Comparison of ENCODE assay signal across 15 cellular contexts in genomic region chr3:141056716-141057115, GRCh38. TPM values are rescaled to one million over a fixed set of nuclear protein-coding genes. Genes with fewer than 3 reads are reported as not detected.
DNase-seq lines count a peak whose midpoint lies in the region; FAIRE-seq and TF ChIP-seq lines count a peak whose summit lies in the region.
"Had no signal": no experiment of that assay in that cellular context is flagged by ENCODE, and none has a peak within 500 bp of the region (broad histone marks: within the 10 kb centered on the region; RNA-seq: fewer than 3 reads in every experiment).

No MANE protein-coding gene starts in this region.

- H4K91ac ChIP-seq in H1 (replicated peaks; ENCODE audit: insufficient read length, low read length) (no peak overlapping the region), neuronal stem cell (ENCODE audit: low read depth, low read length, poor library complexity) (no peak overlapping the region)

- no peak for TF ChIP-seq CTCF in H1 (IDR thresholded peaks at IDR 0.05; ENCODE audit: control extremely low read depth in 1 of 3, insufficient read depth in 1 of 3, low read depth in 1 of 3, low read length in 3 of 3)
- no peak for TF ChIP-seq CTCF in D721Med (IDR thresholded peaks at IDR 0.05; ENCODE audit: insufficient read depth, missing control alignments)

- peaks cover 0 to 7% (median 3%) of the 10 kb centered on the region in 4 experiments; a peak in 3 of 7 replicates for H3K4me1 ChIP-seq in H1 (replicated peaks in 1 of 4; ENCODE audit: control insufficient read depth in 3 of 4, insufficient read depth in 4 of 4, low read length in 3 of 4)
- peaks cover 27 to 44% of the 10 kb centered on the region in 2 donors for H3K4me1 ChIP-seq in neuronal stem cell (ENCODE audit: control insufficient read depth in 2 of 2, insufficient read depth in 1 of 2, low read depth in 1 of 2, low read length in 2 of 2)

- H4K8ac ChIP-seq in H1 (ENCODE audit: extremely low read depth, insufficient read depth, low read length) (no peak overlapping the region), neuronal stem cell (ENCODE audit: low read depth, low read length) (no peak overlapping the region)

- CTCF ChIA-PET in H1 (lab: Charles Lee; ENCODE audit: partially characterized antibody): interaction anchor here (0.8 to 2.6 kb wide), 11 partner anchors 7 to 66 kb away, joined by 3 to 12 read pairs (median 4); no protein-coding TSS in a partner anchor

- H3K18ac ChIP-seq in H1 (ENCODE audit: extremely low read depth, low read length): no peak overlapping the region
- peak overlapping the region; percentile 87 for H3K18ac ChIP-seq in neuronal stem cell (ENCODE audit: low read length)

- no peak for TF ChIP-seq RAD21 in H1 (IDR thresholded peaks at IDR 0.05 in 1 of 2, conservative IDR thresholded peaks at IDR 0.05 in 1 of 2; ENCODE audit: low read depth in 2 of 2, low read length in 2 of 2)

- peaks cover 9% of the 10 kb centered on the region; the same call in 1 of the 2 replicates for H3K23me2 ChIP-seq in H1 (ENCODE audit: low read depth, low read length)

- no peak overlapping the region for H2BK12ac ChIP-seq in H1 (ENCODE audit: low read depth, low read length)
- no peak overlapping the region for H2BK12ac ChIP-seq in neuronal stem cell (ENCODE audit: low read length)

- no peak overlapping the region for H3K27ac Mint-ChIP-seq in activated naive CD8-positive, alpha-beta T cell treated with anti-CD3 and anti-CD28 coated beads for 36 hours
- H3K27ac Mint-ChIP-seq: activated B cell treated with CpG ODN at 0.5 μM for 24 hours; stimulated activated effector memory CD8-positive, alpha-beta T cell treated with anti-CD3 and anti-CD28 coated beads, Interleukin-12 subunit alpha, Interleukin-12 subunit beta, amount 100 ng/mL, for 72 hours had no signal

- H3K23ac ChIP-seq in H1 (ENCODE audit: insufficient read length) (no peak overlapping the region), neuronal stem cell (ENCODE audit: low read depth, low read length, poor library complexity) (no peak overlapping the region)

- H2AK5ac ChIP-seq in H1 (ENCODE audit: low read depth, low read length) (no peak overlapping the region), neuronal stem cell (ENCODE audit: low read depth, low read length) (no peak overlapping the region)

- no peaks in the 10 kb centered on the region for H3K36me3 ChIP-seq in H1 (ENCODE audit: control insufficient read depth in 2 of 4, insufficient read depth in 4 of 4, low read length in 3 of 4)
- H3K36me3 ChIP-seq in neuronal stem cell (replicated peaks in 1 of 2; ENCODE audit: control insufficient read depth in 2 of 2, insufficient read depth in 2 of 2, low read length in 2 of 2): peaks cover 1 to 58% of the 10 kb centered on the region in 2 donors

- H2AFZ ChIP-seq in H1 (ENCODE audit: low read length): no peak overlapping the region
- no peak overlapping the region for H2AFZ ChIP-seq in neuronal stem cell (ENCODE audit: low read length)

- FAIRE-seq in H1 (lab: Jason Lieb, UNC): no peak
- FAIRE-seq in D721Med (lab: Jason Lieb, UNC): no peak
- FAIRE-seq: astrocyte had no signal

- H3K79me2 ChIP-seq in H1 (ENCODE audit: control insufficient read depth in 1 of 2, insufficient read depth in 2 of 2, low read length in 2 of 2): peaks cover 0 to 36% of the 10 kb centered on the region in 2 experiments; a peak in 2 of 4 replicates

- TF ChIP-seq POLR2A in H1 (IDR thresholded peaks at IDR 0.05; ENCODE audit: control extremely low read depth in 1 of 2, low read depth in 2 of 2, low read length in 2 of 2): no peak

- H3K9me3 ChIP-seq in H1 (ENCODE audit: insufficient read depth in 2 of 2, low read depth in 1 of 2, low read length in 1 of 2): 0 out of 4 replicates have a peak, but pooled peaks cover 0 to 2% of the 10 kb centered on the region in 2 experiments
- H3K9me3 ChIP-seq in neuronal stem cell (replicated peaks in 1 of 2; ENCODE audit: control insufficient read depth in 2 of 2, insufficient read depth in 1 of 2, low read depth in 1 of 2, low read length in 2 of 2): peaks cover 3 to 20% of the 10 kb centered on the region in 2 donors

- H3K4me3 ChIP-seq in H1 (ENCODE audit: extremely low read depth in 1 of 4, insufficient read depth in 2 of 4, low read depth in 3 of 4, low read length in 4 of 4): no peak overlapping the region
- no peak overlapping the region for H3K4me3 ChIP-seq in neuronal stem cell (ENCODE audit: low read length in 2 of 2)
- H3K4me3 ChIP-seq: dorsolateral prefrontal cortex had no signal

- H3K9ac ChIP-seq in H1 (replicated peaks in 1 of 4; ENCODE audit: extremely low read depth in 1 of 4, low read depth in 3 of 4, low read length in 3 of 4): no peak overlapping the region
- H3K9ac ChIP-seq in neuronal stem cell (ENCODE audit: low read depth, low read length, poor library complexity): no peak overlapping the region

- no peaks in the 10 kb centered on the region for H3K9me3 Mint-ChIP-seq in activated naive CD8-positive, alpha-beta T cell treated with anti-CD3 and anti-CD28 coated beads for 36 hours
- H3K9me3 Mint-ChIP-seq: activated B cell treated with CpG ODN at 0.5 μM for 24 hours; stimulated activated effector memory CD8-positive, alpha-beta T cell treated with anti-CD3 and anti-CD28 coated beads, Interleukin-12 subunit alpha, Interleukin-12 subunit beta, amount 100 ng/mL, for 72 hours had no signal

- POLR2A ChIA-PET in H1 (lab: Charles Lee; ENCODE audit: partially characterized antibody): interaction anchor here (1.2 to 1.7 kb wide), 4 partner anchors 10 to 18 kb away, joined by 3 to 4 read pairs (median 4); no protein-coding TSS in a partner anchor

- DNase-seq in DMS 273 (lab: John Stamatoyannopoulos, UW; ENCODE audit: unreplicated experiment) (peak; percentile 92), NCI-H146 (lab: John Stamatoyannopoulos, UW) (peak; percentile 69), H1 (ENCODE audit: low read depth in 1 of 2, low spot score in 2 of 2) (no peak), neuronal stem cell (ENCODE audit: low spot score) (no peak), SK-N-DZ (ENCODE audit: low spot score) (no peak), D721Med (ENCODE audit: insufficient read length, low spot score) (no peak)
- no peak for DNase-seq in activated naive CD8-positive, alpha-beta T cell treated with anti-CD3 and anti-CD28 coated beads for 36 hours
- no peak for DNase-seq in stimulated activated CD4-positive, alpha-beta T cell treated with anti-CD3 and anti-CD28 coated beads, Interleukin-15, amount 100 ng/mL, for 24 hours
- DNase-seq: activated B cell treated with CpG ODN at 0.5 μM for 24 hours, dorsolateral prefrontal cortex, MV-4-11, NCI-H510A, trophoblast cell had no signal

- no peaks in the 10 kb centered on the region; the same call in 1 of the 2 replicates for H3K79me1 ChIP-seq in H1 (ENCODE audit: low read depth, low read length)
- peaks cover 11% of the 10 kb centered on the region for H3K79me1 ChIP-seq in neuronal stem cell (ENCODE audit: low read depth, low read length)

- H2BK5ac ChIP-seq in H1 (ENCODE audit: low read depth, low read length) (no peak overlapping the region), neuronal stem cell (ENCODE audit: low read length) (no peak overlapping the region)

- WGBS in H1 (ENCODE audit: extremely low coverage in 1 of 2, insufficient coverage in 1 of 2, insufficient read length in 1 of 2, insufficient replicate concordance in 2 of 2, low coverage in 1 of 2, low lambda C conversion rate in 2 of 2, missing lambda C conversion rate in 1 of 2), 2 experiments: 81% methylated on average over 7 of the region's 7 CpGs; no CpG with 5 or more reads in 1 of the 2 experiments
- no CpG with 5 or more reads among the region's 7 CpGs for WGBS in neuronal stem cell (ENCODE audit: extremely low coverage in 2 of 2, insufficient read length in 2 of 2, insufficient replicate concordance in 1 of 2), 2 donors

- H3K4me1 Mint-ChIP-seq in activated naive CD8-positive, alpha-beta T cell treated with anti-CD3 and anti-CD28 coated beads for 36 hours: peaks cover 6% of the 10 kb centered on the region

- H3K4me2 ChIP-seq in H1 (ENCODE audit: insufficient read depth in 1 of 2, low read depth in 2 of 2, low read length in 2 of 2): no peak overlapping the region
- H3K4me2 ChIP-seq in neuronal stem cell (ENCODE audit: insufficient read depth, low read length, poor library complexity, severe bottlenecking): no peak overlapping the region

- H3K4me3 Mint-ChIP-seq in activated naive CD8-positive, alpha-beta T cell treated with anti-CD3 and anti-CD28 coated beads for 36 hours: no peak overlapping the region
- H3K4me3 Mint-ChIP-seq: activated B cell treated with CpG ODN at 0.5 μM for 24 hours; stimulated activated effector memory CD8-positive, alpha-beta T cell treated with anti-CD3 and anti-CD28 coated beads, Interleukin-12 subunit alpha, Interleukin-12 subunit beta, amount 100 ng/mL, for 72 hours had no signal

- H3K27me3 ChIP-seq in H1 (replicated peaks in 1 of 4; ENCODE audit: control insufficient read depth in 3 of 4, extremely low read depth in 1 of 4, insufficient read depth in 3 of 4, low read length in 3 of 4) (peaks cover 0 to 11% (median 4%) of the 10 kb centered on the region in 4 experiments; a peak in 4 of 7 replicates), neuronal stem cell (ENCODE audit: control insufficient read depth in 3 of 3, insufficient read depth in 3 of 3, low read depth in 1 of 3, low read length in 3 of 3) (no peaks in the 10 kb centered on the region)

- no peaks in the 10 kb centered on the region for H3K36me3 Mint-ChIP-seq in activated naive CD8-positive, alpha-beta T cell treated with anti-CD3 and anti-CD28 coated beads for 36 hours
- H3K36me3 Mint-ChIP-seq: stimulated activated effector memory CD8-positive, alpha-beta T cell treated with anti-CD3 and anti-CD28 coated beads, Interleukin-12 subunit alpha, Interleukin-12 subunit beta, amount 100 ng/mL, for 72 hours had no signal

- no peak overlapping the region for H3K14ac ChIP-seq in H1 (ENCODE audit: insufficient read length)
- no peak overlapping the region for H3K14ac ChIP-seq in neuronal stem cell (ENCODE audit: low read length)

- H2BK20ac ChIP-seq in H1 (ENCODE audit: low read length): no peak overlapping the region

- H2BK120ac ChIP-seq in H1 (replicated peaks; ENCODE audit: low read depth, low read length) (no peak overlapping the region), neuronal stem cell (ENCODE audit: low read depth, low read length) (no peak overlapping the region)

- H3K27me3 Mint-ChIP-seq in activated naive CD8-positive, alpha-beta T cell treated with anti-CD3 and anti-CD28 coated beads for 36 hours: peaks cover 34% of the 10 kb centered on the region

- H3K4ac ChIP-seq in H1 (replicated peaks; ENCODE audit: insufficient read length, low read depth, low read length): no peak overlapping the region
- H3K4ac ChIP-seq in neuronal stem cell (ENCODE audit: low read length): no peak overlapping the region

- no peak overlapping the region for H3K56ac ChIP-seq in H1 (replicated peaks; ENCODE audit: insufficient read length, low read depth, low read length)

- H3K27ac ChIP-seq in H1 (ENCODE audit: low read depth, low read length) (no peak overlapping the region), neuronal stem cell (replicated peaks; ENCODE audit: low read length) (peak overlapping the region; percentile 31)
- H3K27ac ChIP-seq: dorsolateral prefrontal cortex had no signal

- peaks cover 0 to 9% of the 10 kb centered on the region in 2 experiments for H4K20me1 ChIP-seq in H1 (replicated peaks in 1 of 2; ENCODE audit: control insufficient read depth in 1 of 2, insufficient read depth in 2 of 2, low read length in 2 of 2)

- H2BK15ac ChIP-seq in H1 (ENCODE audit: low read length) (no peak overlapping the region), neuronal stem cell (ENCODE audit: low read length) (no peak overlapping the region)

- TF ChIP-seq EP300 in H1 (IDR thresholded peaks at IDR 0.05; ENCODE audit: borderline replicate concordance in 1 of 2, low read depth in 2 of 2, low read length in 2 of 2): no peak

- H4K5ac ChIP-seq in H1 (ENCODE audit: insufficient read length, low read depth, low read length): no peak overlapping the region

RNA-seq across cellular contexts. Expression of gene SPSB4, which starts 5.6 kb away (rescaled TPM):
- total RNA-seq in H1 (2021; fragmentation: NEBNext Ultra II Directional; extraction: Animal tissue kit (Norgen Biotek cat#: 25700)): 17.2 and 18.1 TPM in 2 replicates
- 15.1 and 17.6 TPM in 2 replicates for polyA plus RNA-seq in H1 (2011; rRNA removed)
- 16.5 TPM for polyA plus RNA-seq in H1 (2011; cell fraction: cytosol; rRNA removed)
- polyA plus RNA-seq in H1 (2011; cell fraction: nucleus; rRNA removed): 15.4 TPM
- 16.7 to 20.2 TPM (median 19.5 TPM) in 4 replicates for polyA plus RNA-seq in H1 (2012, experiment 1 of 2)
- 30.9 TPM for polyA plus RNA-seq in H1 (2012, experiment 2 of 2)
- polyA plus RNA-seq in H1 (2013, experiment 1 of 2): 12.7 TPM
- polyA plus RNA-seq in H1 (2013, experiment 2 of 2): 13.3 TPM
- polyA minus RNA-seq in H1 (2011; rRNA and poly(A)+ RNA removed): 12.9 and 17.0 TPM in 2 replicates
- 8.6 TPM for polyA minus RNA-seq in H1 (2011; cell fraction: cytosol; rRNA and poly(A)+ RNA removed)
- 18.7 TPM for polyA minus RNA-seq in H1 (2011; cell fraction: nucleus; rRNA and poly(A)+ RNA removed)
- 19.8 TPM for polyA plus RNA-seq in neuronal stem cell (2013, experiment 1 of 2)
- 19.2 TPM for polyA plus RNA-seq in neuronal stem cell (2013, experiment 2 of 2)
- 45.1 and 52.1 TPM in 2 replicates for polyA plus RNA-seq in SK-N-DZ (2014; cell fraction: cytosol; rRNA removed)
- 26.7 and 31.5 TPM in 2 replicates for polyA plus RNA-seq in SK-N-DZ (2014; cell fraction: nucleus; rRNA removed)
- not detected for total RNA-seq in activated naive CD8-positive, alpha-beta T cell treated with anti-CD3 and anti-CD28 coated beads for 36 hours
- total RNA-seq: activated B cell treated with CpG ODN at 0.5 μM for 24 hours had no signal

Comparison
In these comparisons a context has a peak if more than half of its experiments do, and no peak if none do; other contexts are left out.
1. DNase-seq: peak in DMS 273 (single experiment) and NCI-H146 (single experiment); none in H1 (0 of 2), neuronal stem cell (single experiment), SK-N-DZ (single experiment), activated naive CD8-positive, alpha-beta T cell treated with anti-CD3 and anti-CD28 coated beads for 36 hours (single experiment), stimulated activated CD4-positive, alpha-beta T cell treated with anti-CD3 and anti-CD28 coated beads, Interleukin-15, amount 100 ng/mL, for 24 hours (single experiment) and D721Med (single experiment).
2. RNA of gene SPSB4, which starts 5.6 kb away (total RNA-seq): 17.2 to 18.1 TPM in H1; not detected in activated naive CD8-positive, alpha-beta T cell treated with anti-CD3 and anti-CD28 coated beads for 36 hours; every median in the first group is over 10 times any median in the second.